In the genomic region with DNA sequence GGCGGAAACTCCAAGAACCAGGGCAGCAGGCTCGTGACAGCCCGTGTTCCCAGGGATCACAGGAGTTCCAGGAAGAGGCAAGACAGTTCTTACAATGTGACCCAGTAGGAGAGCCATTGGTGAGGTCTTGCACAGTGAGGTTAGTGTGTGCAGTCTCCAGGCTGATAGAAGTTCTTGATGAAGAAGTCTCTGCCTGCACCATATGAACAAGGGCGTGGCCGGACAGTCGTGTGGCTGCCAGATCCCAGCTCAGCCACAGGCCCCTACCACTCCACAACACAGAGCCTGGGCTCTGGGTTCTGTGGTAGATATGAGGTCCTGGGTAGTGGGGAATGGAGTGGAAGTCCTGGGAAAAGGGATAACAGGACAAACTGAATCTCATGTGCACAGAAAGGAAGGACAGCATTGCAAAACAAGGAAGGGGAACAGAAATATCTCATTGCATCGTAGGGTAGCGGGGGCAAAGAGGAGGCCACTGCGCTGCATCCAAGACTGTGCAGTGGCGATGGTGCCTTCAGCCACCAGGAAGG, we compare ENCODE assay signal across 1 cellular context.
A peak's percentile ranks its signal among the peaks of the same experiment; 100 is the strongest.
TF ChIP-seq lines count a peak whose summit lies in the region.

No MANE protein-coding gene starts in this region.

TF ChIP-seq in HepG2, 621 proteins besides CTCF, POLR2A, EP300 and RAD21 (continued from another document and continues in another):
- TF ChIP-seq, protein P1, sequence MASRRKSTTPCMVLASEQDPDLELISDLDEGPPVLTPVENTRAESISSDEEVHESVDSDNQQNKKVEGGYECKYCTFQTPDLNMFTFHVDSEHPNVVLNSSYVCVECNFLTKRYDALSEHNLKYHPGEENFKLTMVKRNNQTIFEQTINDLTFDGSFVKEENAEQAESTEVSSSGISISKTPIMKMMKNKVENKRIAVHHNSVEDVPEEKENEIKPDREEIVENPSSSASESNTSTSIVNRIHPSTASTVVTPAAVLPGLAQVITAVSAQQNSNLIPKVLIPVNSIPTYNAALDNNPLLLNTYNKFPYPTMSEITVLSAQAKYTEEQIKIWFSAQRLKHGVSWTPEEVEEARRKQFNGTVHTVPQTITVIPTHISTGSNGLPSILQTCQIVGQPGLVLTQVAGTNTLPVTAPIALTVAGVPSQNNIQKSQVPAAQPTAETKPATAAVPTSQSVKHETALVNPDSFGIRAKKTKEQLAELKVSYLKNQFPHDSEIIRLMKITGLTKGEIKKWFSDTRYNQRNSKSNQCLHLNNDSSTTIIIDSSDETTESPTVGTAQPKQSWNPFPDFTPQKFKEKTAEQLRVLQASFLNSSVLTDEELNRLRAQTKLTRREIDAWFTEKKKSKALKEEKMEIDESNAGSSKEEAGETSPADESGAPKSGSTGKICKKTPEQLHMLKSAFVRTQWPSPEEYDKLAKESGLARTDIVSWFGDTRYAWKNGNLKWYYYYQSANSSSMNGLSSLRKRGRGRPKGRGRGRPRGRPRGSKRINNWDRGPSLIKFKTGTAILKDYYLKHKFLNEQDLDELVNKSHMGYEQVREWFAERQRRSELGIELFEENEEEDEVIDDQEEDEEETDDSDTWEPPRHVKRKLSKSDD (CRISPR knock-in tag; IDR thresholded peaks at IDR 0.05; ENCODE audit: low read depth) = no peak
- no peak for TF ChIP-seq CCAR2 (optimal IDR thresholded peaks at IDR 0.05; ENCODE audit: low read depth, low read length)
- TF ChIP-seq ZNF441 (CRISPR knock-in tag; IDR thresholded peaks at IDR 0.05; ENCODE audit: borderline replicate concordance) = 0 out of 2 replicates have a peak, but pooled peaks have one; percentile 12
- TF ChIP-seq ZBTB42 (CRISPR knock-in tag; IDR thresholded peaks at IDR 0.05) = no peak
- no peak for TF ChIP-seq NAIF1 (CRISPR knock-in tag; IDR thresholded peaks at IDR 0.05; ENCODE audit: borderline replicate concordance)
- TF ChIP-seq, protein P2, sequence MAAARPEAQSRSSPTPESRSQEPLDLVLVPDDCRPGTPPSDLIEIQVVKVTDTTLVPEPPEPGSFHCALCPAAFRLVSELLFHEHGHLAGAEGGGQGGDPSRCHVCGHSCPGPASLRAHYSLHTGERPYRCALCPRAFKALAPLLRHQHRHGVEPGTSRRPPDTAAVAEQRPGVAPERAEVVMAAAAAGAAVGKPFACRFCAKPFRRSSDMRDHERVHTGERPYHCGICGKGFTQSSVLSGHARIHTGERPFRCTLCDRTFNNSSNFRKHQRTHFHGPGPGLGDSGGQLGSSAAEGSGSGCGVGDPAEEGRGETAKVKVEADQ (CRISPR knock-in tag; IDR thresholded peaks at IDR 0.05; ENCODE audit: borderline replicate concordance) = no peak
- TF ChIP-seq, protein P3, sequence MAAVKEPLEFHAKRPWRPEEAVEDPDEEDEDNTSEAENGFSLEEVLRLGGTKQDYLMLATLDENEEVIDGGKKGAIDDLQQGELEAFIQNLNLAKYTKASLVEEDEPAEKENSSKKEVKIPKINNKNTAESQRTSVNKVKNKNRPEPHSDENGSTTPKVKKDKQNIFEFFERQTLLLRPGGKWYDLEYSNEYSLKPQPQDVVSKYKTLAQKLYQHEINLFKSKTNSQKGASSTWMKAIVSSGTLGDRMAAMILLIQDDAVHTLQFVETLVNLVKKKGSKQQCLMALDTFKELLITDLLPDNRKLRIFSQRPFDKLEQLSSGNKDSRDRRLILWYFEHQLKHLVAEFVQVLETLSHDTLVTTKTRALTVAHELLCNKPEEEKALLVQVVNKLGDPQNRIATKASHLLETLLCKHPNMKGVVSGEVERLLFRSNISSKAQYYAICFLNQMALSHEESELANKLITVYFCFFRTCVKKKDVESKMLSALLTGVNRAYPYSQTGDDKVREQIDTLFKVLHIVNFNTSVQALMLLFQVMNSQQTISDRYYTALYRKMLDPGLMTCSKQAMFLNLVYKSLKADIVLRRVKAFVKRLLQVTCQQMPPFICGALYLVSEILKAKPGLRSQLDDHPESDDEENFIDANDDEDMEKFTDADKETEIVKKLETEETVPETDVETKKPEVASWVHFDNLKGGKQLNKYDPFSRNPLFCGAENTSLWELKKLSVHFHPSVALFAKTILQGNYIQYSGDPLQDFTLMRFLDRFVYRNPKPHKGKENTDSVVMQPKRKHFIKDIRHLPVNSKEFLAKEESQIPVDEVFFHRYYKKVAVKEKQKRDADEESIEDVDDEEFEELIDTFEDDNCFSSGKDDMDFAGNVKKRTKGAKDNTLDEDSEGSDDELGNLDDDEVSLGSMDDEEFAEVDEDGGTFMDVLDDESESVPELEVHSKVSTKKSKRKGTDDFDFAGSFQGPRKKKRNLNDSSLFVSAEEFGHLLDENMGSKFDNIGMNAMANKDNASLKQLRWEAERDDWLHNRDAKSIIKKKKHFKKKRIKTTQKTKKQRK (IDR thresholded peaks at IDR 0.05; ENCODE audit: low read length) = no peak
- no peak for TF ChIP-seq ZSCAN20 (CRISPR knock-in tag; IDR thresholded peaks at IDR 0.05; ENCODE audit: borderline replicate concordance)
- no peak for TF ChIP-seq ZNF256 (CRISPR knock-in tag; conservative IDR thresholded peaks at IDR 0.05)
- TF ChIP-seq ZNF33A (CRISPR knock-in tag; IDR thresholded peaks at IDR 0.05; ENCODE audit: borderline replicate concordance) = no peak
- TF ChIP-seq ZNF703 (CRISPR knock-in tag; IDR thresholded peaks at IDR 0.05; ENCODE audit: borderline replicate concordance) = no peak
- peak; percentile 18 for TF ChIP-seq ZEB1 (IDR thresholded peaks at IDR 0.05; ENCODE audit: insufficient replicate concordance, low read depth)
- TF ChIP-seq ISL2 (CRISPR knock-in tag; IDR thresholded peaks at IDR 0.05) = no peak
- no peak for TF ChIP-seq MTF2 (CRISPR knock-in tag; IDR thresholded peaks at IDR 0.05; ENCODE audit: borderline replicate concordance)
- 0 out of 2 replicates have a peak, but pooled peaks have one; percentile 35 for TF ChIP-seq ZNF747 (CRISPR knock-in tag; IDR thresholded peaks at IDR 0.05; ENCODE audit: borderline replicate concordance)
- TF ChIP-seq, protein P4, sequence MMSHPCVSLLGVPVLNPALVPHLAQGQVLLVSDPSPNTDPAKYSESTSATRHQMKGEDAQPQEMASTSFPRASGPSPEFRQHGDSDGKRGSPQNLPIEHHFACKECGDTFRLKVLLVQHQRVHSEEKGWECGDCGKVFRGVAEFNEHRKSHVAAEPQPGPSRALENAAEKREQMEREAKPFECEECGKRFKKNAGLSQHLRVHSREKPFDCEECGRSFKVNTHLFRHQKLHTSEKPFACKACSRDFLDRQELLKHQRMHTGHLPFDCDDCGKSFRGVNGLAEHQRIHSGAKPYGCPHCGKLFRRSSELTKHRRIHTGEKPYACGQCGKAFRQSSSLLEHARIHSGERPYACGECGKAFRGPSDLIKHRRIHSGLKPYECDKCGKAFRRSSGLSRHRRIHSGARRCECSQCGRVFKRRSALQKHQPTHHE (CRISPR knock-in tag; IDR thresholded peaks at IDR 0.05; ENCODE audit: borderline replicate concordance) = no peak
- TF ChIP-seq ZNF121 (CRISPR knock-in tag; IDR thresholded peaks at IDR 0.05) = no peak
- TF ChIP-seq RBM39 (IDR thresholded peaks at IDR 0.05; ENCODE audit: low read depth, low read length, poor library complexity, severe bottlenecking) = no peak
- no peak for TF ChIP-seq ARNT2 (CRISPR knock-in tag; IDR thresholded peaks at IDR 0.05; ENCODE audit: low read depth)
- peak; percentile 17; the same call in 1 of the 2 replicates for TF ChIP-seq KLF12 (CRISPR knock-in tag; IDR thresholded peaks at IDR 0.05; ENCODE audit: borderline replicate concordance)
- TF ChIP-seq, protein P5, sequence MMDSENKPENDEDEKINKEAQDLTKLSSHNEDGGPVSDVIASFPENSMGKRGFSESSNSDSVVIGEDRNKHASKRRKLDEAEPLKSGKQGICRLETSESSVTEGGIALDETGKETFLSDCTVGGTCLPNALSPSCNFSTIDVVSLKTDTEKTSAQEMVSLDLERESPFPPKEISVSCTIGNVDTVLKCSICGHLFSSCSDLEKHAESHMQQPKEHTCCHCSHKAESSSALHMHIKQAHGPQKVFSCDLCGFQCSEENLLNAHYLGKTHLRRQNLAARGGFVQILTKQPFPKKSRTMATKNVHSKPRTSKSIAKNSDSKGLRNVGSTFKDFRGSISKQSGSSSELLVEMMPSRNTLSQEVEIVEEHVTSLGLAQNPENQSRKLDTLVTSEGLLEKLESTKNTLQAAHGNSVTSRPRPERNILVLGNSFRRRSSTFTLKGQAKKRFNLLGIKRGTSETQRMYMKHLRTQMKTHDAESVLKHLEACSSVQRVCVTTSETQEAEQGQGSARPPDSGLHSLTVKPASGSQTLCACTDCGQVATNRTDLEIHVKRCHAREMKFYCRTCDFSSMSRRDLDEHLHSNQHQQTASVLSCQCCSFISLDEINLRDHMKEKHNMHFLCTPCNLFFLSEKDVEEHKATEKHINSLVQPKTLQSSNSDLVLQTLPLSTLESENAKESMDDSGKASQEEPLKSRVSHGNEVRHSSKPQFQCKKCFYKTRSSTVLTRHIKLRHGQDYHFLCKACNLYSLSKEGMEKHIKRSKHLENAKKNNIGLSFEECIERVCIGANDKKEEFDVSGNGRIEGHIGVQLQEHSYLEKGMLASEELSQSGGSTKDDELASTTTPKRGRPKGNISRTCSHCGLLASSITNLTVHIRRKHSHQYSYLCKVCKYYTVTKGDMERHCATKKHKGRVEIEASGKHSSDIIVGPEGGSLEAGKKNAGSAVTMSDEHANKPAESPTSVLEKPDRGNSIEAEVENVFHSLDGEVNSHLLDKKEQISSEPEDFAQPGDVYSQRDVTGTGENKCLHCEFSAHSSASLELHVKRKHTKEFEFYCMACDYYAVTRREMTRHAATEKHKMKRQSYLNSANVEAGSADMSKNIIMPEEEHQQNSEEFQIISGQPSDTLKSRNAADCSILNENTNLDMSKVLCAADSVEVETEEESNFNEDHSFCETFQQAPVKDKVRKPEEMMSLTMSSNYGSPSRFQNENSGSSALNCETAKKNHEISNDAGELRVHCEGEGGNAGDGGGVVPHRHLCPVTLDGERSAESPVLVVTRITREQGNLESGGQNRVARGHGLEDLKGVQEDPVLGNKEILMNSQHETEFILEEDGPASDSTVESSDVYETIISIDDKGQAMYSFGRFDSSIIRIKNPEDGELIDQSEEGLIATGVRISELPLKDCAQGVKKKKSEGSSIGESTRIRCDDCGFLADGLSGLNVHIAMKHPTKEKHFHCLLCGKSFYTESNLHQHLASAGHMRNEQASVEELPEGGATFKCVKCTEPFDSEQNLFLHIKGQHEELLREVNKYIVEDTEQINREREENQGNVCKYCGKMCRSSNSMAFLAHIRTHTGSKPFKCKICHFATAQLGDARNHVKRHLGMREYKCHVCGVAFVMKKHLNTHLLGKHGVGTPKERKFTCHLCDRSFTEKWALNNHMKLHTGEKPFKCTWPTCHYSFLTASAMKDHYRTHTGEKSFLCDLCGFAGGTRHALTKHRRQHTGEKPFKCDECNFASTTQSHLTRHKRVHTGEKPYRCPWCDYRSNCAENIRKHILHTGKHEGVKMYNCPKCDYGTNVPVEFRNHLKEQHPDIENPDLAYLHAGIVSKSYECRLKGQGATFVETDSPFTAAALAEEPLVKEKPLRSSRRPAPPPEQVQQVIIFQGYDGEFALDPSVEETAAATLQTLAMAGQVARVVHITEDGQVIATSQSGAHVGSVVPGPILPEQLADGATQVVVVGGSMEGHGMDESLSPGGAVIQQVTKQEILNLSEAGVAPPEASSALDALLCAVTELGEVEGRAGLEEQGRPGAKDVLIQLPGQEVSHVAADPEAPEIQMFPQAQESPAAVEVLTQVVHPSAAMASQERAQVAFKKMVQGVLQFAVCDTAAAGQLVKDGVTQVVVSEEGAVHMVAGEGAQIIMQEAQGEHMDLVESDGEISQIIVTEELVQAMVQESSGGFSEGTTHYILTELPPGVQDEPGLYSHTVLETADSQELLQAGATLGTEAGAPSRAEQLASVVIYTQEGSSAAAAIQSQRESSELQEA (CRISPR knock-in tag; IDR thresholded peaks at IDR 0.05; ENCODE audit: not compliant biosample characterization) = no peak
- no peak for TF ChIP-seq ONECUT2 (CRISPR knock-in tag; IDR thresholded peaks at IDR 0.05)
- 0 out of 2 replicates have a peak, but pooled peaks have one; percentile 44 for TF ChIP-seq ZNF788 (CRISPR knock-in tag; IDR thresholded peaks at IDR 0.05; ENCODE audit: borderline replicate concordance)
- no peak for TF ChIP-seq DPF2 (CRISPR knock-in tag; IDR thresholded peaks at IDR 0.05; ENCODE audit: borderline replicate concordance, low read depth)
- TF ChIP-seq ZNF672 (CRISPR knock-in tag; IDR thresholded peaks at IDR 0.05) = no peak
- 0 out of 2 replicates have a peak, but pooled peaks have one; percentile 9 for TF ChIP-seq ZNF720 (CRISPR knock-in tag; IDR thresholded peaks at IDR 0.05)
- TF ChIP-seq NR2F6 (IDR thresholded peaks at IDR 0.05) = no peak
- no peak for TF ChIP-seq NR2F6 (CRISPR knock-in tag; IDR thresholded peaks at IDR 0.05)
- TF ChIP-seq TCF7 (IDR thresholded peaks at IDR 0.05; ENCODE audit: low read depth) = no peak
- no peak for TF ChIP-seq MBD4 (IDR thresholded peaks at IDR 0.05; ENCODE audit: borderline replicate concordance, low read length)
- no peak for TF ChIP-seq NFE2L2 (IDR thresholded peaks at IDR 0.05; ENCODE audit: low read length)
- TF ChIP-seq ATAD3A (CRISPR knock-in tag; IDR thresholded peaks at IDR 0.05) = no peak
- TF ChIP-seq MYC (CRISPR knock-in tag; IDR thresholded peaks at IDR 0.05; ENCODE audit: borderline replicate concordance) = no peak
- TF ChIP-seq, protein P6, sequence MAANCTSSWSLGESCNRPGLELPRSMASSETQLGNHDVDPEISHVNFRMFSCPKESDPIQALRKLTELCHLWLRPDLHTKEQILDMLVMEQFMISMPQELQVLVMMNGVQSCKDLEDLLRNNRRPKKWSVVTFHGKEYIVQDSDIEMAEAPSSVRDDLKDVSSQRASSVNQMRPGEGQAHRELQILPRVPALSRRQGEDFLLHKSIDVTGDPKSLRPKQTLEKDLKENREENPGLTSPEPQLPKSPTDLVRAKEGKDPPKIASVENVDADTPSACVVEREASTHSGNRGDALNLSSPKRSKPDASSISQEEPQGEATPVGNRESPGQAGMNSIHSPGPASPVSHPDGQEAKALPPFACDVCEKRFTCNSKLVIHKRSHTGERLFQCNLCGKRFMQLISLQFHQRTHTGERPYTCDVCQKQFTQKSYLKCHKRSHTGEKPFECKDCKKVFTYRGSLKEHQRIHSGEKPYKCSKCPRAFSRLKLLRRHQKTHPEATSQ (CRISPR knock-in tag; IDR thresholded peaks at IDR 0.05; ENCODE audit: borderline replicate concordance) = no peak
- TF ChIP-seq ZNF207 (IDR thresholded peaks at IDR 0.05; ENCODE audit: borderline replicate concordance) = no peak
- TF ChIP-seq ZNF558 (CRISPR knock-in tag; IDR thresholded peaks at IDR 0.05; ENCODE audit: borderline replicate concordance) = no peak
- no peak; the same call in 1 of the 2 replicates for TF ChIP-seq SIN3A (IDR thresholded peaks at IDR 0.05; ENCODE audit: borderline replicate concordance, low read depth, low read length)
- TF ChIP-seq, protein P7, sequence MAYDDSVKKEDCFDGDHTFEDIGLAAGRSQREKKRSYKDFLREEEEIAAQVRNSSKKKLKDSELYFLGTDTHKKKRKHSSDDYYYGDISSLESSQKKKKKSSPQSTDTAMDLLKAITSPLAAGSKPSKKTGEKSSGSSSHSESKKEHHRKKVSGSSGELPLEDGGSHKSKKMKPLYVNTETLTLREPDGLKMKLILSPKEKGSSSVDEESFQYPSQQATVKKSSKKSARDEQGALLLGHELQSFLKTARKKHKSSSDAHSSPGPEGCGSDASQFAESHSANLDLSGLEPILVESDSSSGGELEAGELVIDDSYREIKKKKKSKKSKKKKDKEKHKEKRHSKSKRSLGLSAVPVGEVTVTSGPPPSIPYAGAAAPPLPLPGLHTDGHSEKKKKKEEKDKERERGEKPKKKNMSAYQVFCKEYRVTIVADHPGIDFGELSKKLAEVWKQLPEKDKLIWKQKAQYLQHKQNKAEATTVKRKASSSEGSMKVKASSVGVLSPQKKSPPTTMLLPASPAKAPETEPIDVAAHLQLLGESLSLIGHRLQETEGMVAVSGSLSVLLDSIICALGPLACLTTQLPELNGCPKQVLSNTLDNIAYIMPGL (CRISPR knock-in tag; IDR thresholded peaks at IDR 0.05; ENCODE audit: borderline replicate concordance in 1 of 2, low read depth in 1 of 2) = no peak
- no peak for TF ChIP-seq HMG20A (CRISPR knock-in tag; IDR thresholded peaks at IDR 0.05; ENCODE audit: borderline replicate concordance)
- TF ChIP-seq ZBTB7A (CRISPR knock-in tag; IDR thresholded peaks at IDR 0.05) = no peak
- no peak for TF ChIP-seq GPN1 (CRISPR knock-in tag; IDR thresholded peaks at IDR 0.05; ENCODE audit: borderline replicate concordance)
- no peak for TF ChIP-seq ESRRA (CRISPR knock-in tag; IDR thresholded peaks at IDR 0.05; ENCODE audit: low read depth)
